Comparison of ENCODE assay signal across 8 cellular contexts in genomic region chr17:2724783-2725164, GRCh38. TPM values are rescaled to one million over a fixed set of nuclear protein-coding genes. Genes with fewer than 3 reads are reported as not detected.
DNase-seq lines count a peak whose midpoint lies in the region; ATAC-seq and TF ChIP-seq lines count a peak whose summit lies in the region.
"Had no signal": no experiment of that assay in that cellular context is flagged by ENCODE, and none has a peak within 500 bp of the region (broad histone marks: within the 10 kb centered on the region; RNA-seq: fewer than 3 reads in every experiment).

No MANE protein-coding gene starts in this region.

- no peak overlapping the region for H3K27ac Mint-ChIP-seq in activated T-helper 2 cell treated with anti-CD3 and anti-CD28 coated beads, Interferon-gamma antibody, Interleukin-2, Interleukin-4, amounts not matched to agents 10 μg/mL and 5 μg/mL and 100 μg/mL, durations not matched to agents 14 hours and 24 hours and 36 hours

- H3K9ac ChIP-seq in skeletal muscle tissue (ENCODE audit: low read depth in 1 of 3, low read length in 3 of 3) = no peak overlapping the region

- H3K36me3 Mint-ChIP-seq in activated T-helper 2 cell treated with anti-CD3 and anti-CD28 coated beads, Interferon-gamma antibody, Interleukin-2, Interleukin-4, amounts not matched to agents 10 μg/mL and 5 μg/mL and 100 μg/mL, durations not matched to agents 14 hours and 24 hours and 36 hours (ENCODE audit: low read depth) = no peaks in the 10 kb centered on the region

- H3K9me3 ChIP-seq in right atrium auricular region = no peaks in the 10 kb centered on the region
- H3K9me3 ChIP-seq in skeletal muscle tissue (ENCODE audit: control insufficient read depth in 3 of 3, low read length in 3 of 3) = no peaks in the 10 kb centered on the region

- H3K27me3 Mint-ChIP-seq in activated T-helper 2 cell treated with anti-CD3 and anti-CD28 coated beads, Interferon-gamma antibody, Interleukin-2, Interleukin-4, amounts not matched to agents 10 μg/mL and 5 μg/mL and 100 μg/mL, durations not matched to agents 14 hours and 24 hours and 36 hours (ENCODE audit: low read depth) = peaks cover 26% of the 10 kb centered on the region

- TF ChIP-seq CTCF in right atrium auricular region (IDR thresholded peaks at IDR 0.05) = peak in 1 of 2 donors; percentile 54

- no peaks in the 10 kb centered on the region for H3K9me3 Mint-ChIP-seq in activated T-helper 2 cell treated with anti-CD3 and anti-CD28 coated beads, Interferon-gamma antibody, Interleukin-2, Interleukin-4, amounts not matched to agents 10 μg/mL and 5 μg/mL and 100 μg/mL, durations not matched to agents 14 hours and 24 hours and 36 hours

- ATAC-seq in GM21447 (IDR thresholded peaks at IDR 0.05; ENCODE audit: unreplicated experiment) (no peak), GM21786 (IDR thresholded peaks at IDR 0.05; ENCODE audit: unreplicated experiment) (no peak)

- intact Hi-C loops in activated T-helper 2 cell treated with anti-CD3 and anti-CD28 coated beads, Interferon-gamma antibody, Interleukin-2, Interleukin-4, amounts not matched to agents 10 μg/mL and 5 μg/mL and 100 μg/mL, durations not matched to agents 14 hours and 24 hours and 36 hours (cut with micrococcal nuclease) = no loop called here

- H3K27ac ChIP-seq in right atrium auricular region (no peak overlapping the region), skeletal muscle tissue (ENCODE audit: low read depth, low read length) (no peak overlapping the region)

- H3K36me3 ChIP-seq in right atrium auricular region (no peaks in the 10 kb centered on the region), skeletal muscle tissue (ENCODE audit: control insufficient read depth in 3 of 3, insufficient read depth in 3 of 3, low read length in 3 of 3) (peaks cover 0 to under 1% (median 0%) of the 10 kb centered on the region in 3 donors)

- peaks cover 0 to 20% of the 10 kb centered on the region in 2 donors for H3K4me1 ChIP-seq in right atrium auricular region
- H3K4me1 ChIP-seq in skeletal muscle tissue (ENCODE audit: control insufficient read depth in 3 of 3, insufficient read depth in 3 of 3, low read length in 3 of 3) = peaks cover 2 to 7% (median 4%) of the 10 kb centered on the region in 3 donors

- peak; percentile 66 for DNase-seq in HuH-7.5 (ENCODE audit: low spot score)
- DNase-seq in activated T-helper 2 cell treated with anti-CD3 and anti-CD28 coated beads, Interferon-gamma antibody, Interleukin-2, Interleukin-4, amounts not matched to agents 10 μg/mL and 5 μg/mL and 100 μg/mL, durations not matched to agents 14 hours and 24 hours and 36 hours (ENCODE audit: low spot score) = peak; percentile 24
- DNase-seq in right atrium auricular region (ENCODE audit: low spot score) = no peak
- DNase-seq in NCI-H1436 (lab: John Stamatoyannopoulos, UW) = no peak

- H3K4me3 ChIP-seq in right atrium auricular region = peak overlapping the region; percentile 39 to 50
- H3K4me3 ChIP-seq in skeletal muscle tissue (ENCODE audit: low read length in 3 of 3) = peak overlapping the region in 2 of 3 donors; percentile 36 to 54

- no peak overlapping the region for H3K4me3 Mint-ChIP-seq in activated T-helper 2 cell treated with anti-CD3 and anti-CD28 coated beads, Interferon-gamma antibody, Interleukin-2, Interleukin-4, amounts not matched to agents 10 μg/mL and 5 μg/mL and 100 μg/mL, durations not matched to agents 14 hours and 24 hours and 36 hours (ENCODE audit: low read depth)

- H3K27me3 ChIP-seq in right atrium auricular region (no peaks in the 10 kb centered on the region), skeletal muscle tissue (ENCODE audit: control insufficient read depth in 3 of 3, insufficient read depth in 3 of 3, low read length in 3 of 3) (peaks cover 8 to 34% (median 22%) of the 10 kb centered on the region in 3 donors)

- no peaks in the 10 kb centered on the region for H3K4me1 Mint-ChIP-seq in activated T-helper 2 cell treated with anti-CD3 and anti-CD28 coated beads, Interferon-gamma antibody, Interleukin-2, Interleukin-4, amounts not matched to agents 10 μg/mL and 5 μg/mL and 100 μg/mL, durations not matched to agents 14 hours and 24 hours and 36 hours (ENCODE audit: low read depth)

RNA-seq across cellular contexts. Expression of gene CLUH, which starts 13.2 kb away (rescaled TPM):
- total RNA-seq in activated T-helper 2 cell treated with anti-CD3 and anti-CD28 coated beads, Interferon-gamma antibody, Interleukin-2, Interleukin-4, amounts not matched to agents 10 μg/mL and 5 μg/mL and 100 μg/mL, durations not matched to agents 14 hours and 24 hours and 36 hours = 129 and 130 TPM in 2 replicates
- total RNA-seq in right atrium auricular region (100 to 1,000 TPM in 1 of 2 donors, 10 to 100 TPM in 1; 94.4 to 126 TPM), skeletal muscle tissue (33.9 TPM)

RNA-seq across cellular contexts. Expression of gene CCDC92B, which starts 24.7 kb away (rescaled TPM):
- 0.11 and 0.21 TPM in 2 replicates for total RNA-seq in activated T-helper 2 cell treated with anti-CD3 and anti-CD28 coated beads, Interferon-gamma antibody, Interleukin-2, Interleukin-4, amounts not matched to agents 10 μg/mL and 5 μg/mL and 100 μg/mL, durations not matched to agents 14 hours and 24 hours and 36 hours
- not detected for total RNA-seq in right atrium auricular region
- total RNA-seq in skeletal muscle tissue = not detected
- total RNA-seq: liver had no signal

Comparison
In these comparisons a context has a peak if more than half of its experiments do, and no peak if none do; other contexts are left out.
1. DNase-seq: peak in HuH-7.5 (single experiment) and activated T-helper 2 cell treated with anti-CD3 and anti-CD28 coated beads, Interferon-gamma antibody, Interleukin-2, Interleukin-4, amounts not matched to agents 10 μg/mL and 5 μg/mL and 100 μg/mL, durations not matched to agents 14 hours and 24 hours and 36 hours (single experiment); none in right atrium auricular region (single experiment) and NCI-H1436 (single experiment).